Comparison of ENCODE assay signal across 12 cellular contexts in genomic region chr22:39454385-39454871, GRCh38. TPM values are rescaled to one million over a fixed set of nuclear protein-coding genes. Genes with fewer than 3 reads are reported as not detected.
DNase-seq lines count a peak whose midpoint lies in the region; ATAC-seq, FAIRE-seq and TF ChIP-seq lines count a peak whose summit lies in the region.
"Had no signal": no experiment of that assay in that cellular context is flagged by ENCODE, and none has a peak within 500 bp of the region (broad histone marks: within the 10 kb centered on the region; RNA-seq: fewer than 3 reads in every experiment).

No MANE protein-coding gene starts in this region.

- peaks cover 5% of the 10 kb centered on the region for H3K27me3 ChIP-seq in NT2/D1 (ENCODE audit: insufficient read depth, insufficient read length)
- H3K27me3 ChIP-seq in CD4-positive, alpha-beta T cell (ENCODE audit: control insufficient read depth, insufficient read depth, low read length) = peaks cover 24% of the 10 kb centered on the region

- H3K27ac ChIP-seq in A549 = no peak overlapping the region
- no peak overlapping the region for H3K27ac ChIP-seq in CD4-positive, alpha-beta T cell (ENCODE audit: low read depth, low read length)

- H3K36me3 ChIP-seq in NT2/D1 (ENCODE audit: insufficient read depth, insufficient read length, low read length) = no peaks in the 10 kb centered on the region

- intact Hi-C loops in CD4-positive, alpha-beta T cell (cut with DNase I, micrococcal nuclease) = no loop called here

- 36% methylated on average over 7 of the region's 7 CpGs for WGBS in A549 (ENCODE audit: missing lambda C conversion rate)

- peak in 1 of 2 experiments; percentile 64 for DNase-seq in A549 (ENCODE audit: low read depth in 1 of 2, low spot score in 1 of 2)
- no peak for DNase-seq in NT2/D1 (ENCODE audit: low read depth, low spot score)
- DNase-seq in ecto neural progenitor cell (ENCODE audit: low spot score) = peak; percentile 73
- DNase-seq in SHP77 (lab: John Stamatoyannopoulos, UW) = no peak
- no peak for DNase-seq in HFFc6
- no peak for DNase-seq in CD4-positive, alpha-beta T cell
- DNase-seq: activated CD4-positive, alpha-beta T cell treated with anti-CD3 and anti-CD28 coated beads for 36 hours had no signal

- H3K4me3 ChIP-seq in A549 (no peak overlapping the region), NT2/D1 (ENCODE audit: insufficient read length, low read depth) (no peak overlapping the region)
- H3K4me3 ChIP-seq: smooth muscle cell had no signal

- TF ChIP-seq POLR2A in A549 (IDR thresholded peaks at IDR 0.05; ENCODE audit: low read length) = no peak

- H3K9ac ChIP-seq in NT2/D1 (ENCODE audit: insufficient read length, low read depth) = peak overlapping the region; percentile 56

- FAIRE-seq in A549 (lab: Jason Lieb, UNC) = no peak

- H3K27me3 Mint-ChIP-seq in nephron (ENCODE audit: low read depth) = peaks cover 16% of the 10 kb centered on the region
- peaks cover 42% of the 10 kb centered on the region for H3K27me3 Mint-ChIP-seq in HFFc6 (ENCODE audit: insufficient read depth)
- peaks cover 38% of the 10 kb centered on the region for H3K27me3 Mint-ChIP-seq in CD4-positive, alpha-beta T cell

- peaks cover 6% of the 10 kb centered on the region; the same call in 1 of the 3 replicates for H3K4me1 ChIP-seq in A549
- peaks cover 20% of the 10 kb centered on the region for H3K4me1 ChIP-seq in NT2/D1 (ENCODE audit: insufficient read depth, insufficient read length)

- POLR2A ChIA-PET in A549 (lab: Yijun Ruan, JAX) = no interaction called here
- POLR2A ChIA-PET in CD4-positive, alpha-beta T cell (lab: Charles Lee) = interaction anchor here (1.4 kb wide), 1 partner anchor 42 kb away, joined by 6 read pairs; no protein-coding TSS in a partner anchor

- H3K36me3 Mint-ChIP-seq in nephron (ENCODE audit: low read depth) (no peaks in the 10 kb centered on the region), HFFc6 (ENCODE audit: low read depth) (no peaks in the 10 kb centered on the region; the same call in 1 of the 2 replicates)
- no peaks in the 10 kb centered on the region for H3K36me3 Mint-ChIP-seq in CD4-positive, alpha-beta T cell (ENCODE audit: low read depth)

- TF ChIP-seq EP300 in A549 (IDR thresholded peaks at IDR 0.05) = no peak

- H3K9me3 ChIP-seq in A549 = no peaks in the 10 kb centered on the region
- H3K9me3 ChIP-seq in NT2/D1 (ENCODE audit: insufficient read depth, low read length) = no peaks in the 10 kb centered on the region
- no peaks in the 10 kb centered on the region for H3K9me3 ChIP-seq in CD4-positive, alpha-beta T cell (ENCODE audit: control insufficient read depth, low read length)

- H3K9me3 Mint-ChIP-seq in nephron = no peaks in the 10 kb centered on the region
- no peaks in the 10 kb centered on the region for H3K9me3 Mint-ChIP-seq in HFFc6
- no peaks in the 10 kb centered on the region for H3K9me3 Mint-ChIP-seq in CD4-positive, alpha-beta T cell
- H3K9me3 Mint-ChIP-seq: activated naive CD4-positive, alpha-beta T cell treated with anti-CD3 and anti-CD28 coated beads, Interleukin-2, amount 50 U/mL, for 24 hours had no signal

- CTCF ChIA-PET in A549 (lab: Yijun Ruan, JAX) = interaction anchor here (0.6 to 1.0 kb wide), 2 partner anchors 10 to 283 kb away, joined by 3 to 4 read pairs; no protein-coding TSS in a partner anchor
- CTCF ChIA-PET in CD4-positive, alpha-beta T cell (lab: Charles Lee) = no interaction called here

- H3K4me2 ChIP-seq in A549 = 0 out of 3 replicates have a peak overlapping the region, but pooled peaks have one; percentile 17
- H3K4me2 ChIP-seq: smooth muscle cell had no signal

- TF ChIP-seq CTCF in A549 (IDR thresholded peaks at IDR 0.05) (no peak), nephron (IDR thresholded peaks at IDR 0.05; ENCODE audit: unreplicated experiment in 3 of 3) (no peak), HFFc6 (IDR thresholded peaks at IDR 0.05) (no peak)
- no peak for TF ChIP-seq CTCF in CD4-positive, alpha-beta T cell (IDR thresholded peaks at IDR 0.05)

- H3K4me3 Mint-ChIP-seq in nephron (peak overlapping the region; percentile 77 to 81 (median 78)), HFFc6 (no peak overlapping the region)
- no peak overlapping the region for H3K4me3 Mint-ChIP-seq in CD4-positive, alpha-beta T cell
- H3K4me3 Mint-ChIP-seq: activated CD4-positive, alpha-beta T cell treated with anti-CD3 and anti-CD28 coated beads for 36 hours; activated naive CD4-positive, alpha-beta T cell treated with anti-CD3 and anti-CD28 coated beads, Interleukin-2, amount 50 U/mL, for 24 hours had no signal

- H3K27ac Mint-ChIP-seq in nephron (peak overlapping the region; percentile 69 to 78 (median 75)), HFFc6 (no peak overlapping the region)
- H3K27ac Mint-ChIP-seq in CD4-positive, alpha-beta T cell = no peak overlapping the region
- H3K27ac Mint-ChIP-seq: activated CD4-positive, alpha-beta T cell treated with anti-CD3 and anti-CD28 coated beads for 36 hours; activated naive CD4-positive, alpha-beta T cell treated with anti-CD3 and anti-CD28 coated beads, Interleukin-2, amount 50 U/mL, for 24 hours had no signal

- H3K4me1 Mint-ChIP-seq in nephron (peaks cover 44% of the 10 kb centered on the region), HFFc6 (ENCODE audit: low read depth) (no peaks in the 10 kb centered on the region)
- H3K4me1 Mint-ChIP-seq in CD4-positive, alpha-beta T cell (ENCODE audit: low read depth) = peaks cover 27% of the 10 kb centered on the region

- peak; percentile 40 to 58; a peak in 4 of 6 replicates for ATAC-seq in A549
- no peak for ATAC-seq in HG03571 (IDR thresholded peaks at IDR 0.05; ENCODE audit: unreplicated experiment)
- no peak for ATAC-seq in CD4-positive, alpha-beta T cell (ENCODE audit: poor library complexity)
- ATAC-seq: activated CD4-positive, alpha-beta T cell treated with anti-CD3 and anti-CD28 coated beads for 36 hours had no signal

- no peak for TF ChIP-seq RAD21 in A549 (conservative IDR thresholded peaks at IDR 0.05 in 1 of 2, IDR thresholded peaks at IDR 0.05 in 1 of 2)

TF ChIP-seq in A549, 52 proteins besides CTCF, POLR2A, EP300 and RAD21 (continues in another document):
- no peak for TF ChIP-seq HEYL (CRISPR knock-in tag; IDR thresholded peaks at IDR 0.05)
- TF ChIP-seq ZFP36 (IDR thresholded peaks at IDR 0.05; ENCODE audit: borderline replicate concordance, partially characterized antibody) = no peak
- TF ChIP-seq CEBPB (IDR thresholded peaks at IDR 0.05) = no peak
- TF ChIP-seq PHF8 (IDR thresholded peaks at IDR 0.05; ENCODE audit: borderline replicate concordance, low read depth) = no peak
- TF ChIP-seq NFE2L2 (conservative IDR thresholded peaks at IDR 0.05; ENCODE audit: low read length) = no peak
- no peak for TF ChIP-seq POLR2AphosphoS2 (conservative IDR thresholded peaks at IDR 0.05; ENCODE audit: low read length)
- no peak for TF ChIP-seq EHMT2 (IDR thresholded peaks at IDR 0.05; ENCODE audit: low read depth)
- no peak for TF ChIP-seq CHD4 (IDR thresholded peaks at IDR 0.05; ENCODE audit: borderline replicate concordance)
- no peak for TF ChIP-seq RARB (CRISPR knock-in tag; IDR thresholded peaks at IDR 0.05)
- TF ChIP-seq HES2 (IDR thresholded peaks at IDR 0.05) = no peak
- TF ChIP-seq ELK1 (IDR thresholded peaks at IDR 0.05; ENCODE audit: low read depth, low read length) = no peak

RNA-seq across cellular contexts. Expression of gene MGAT3, which starts 2.4 kb away (rescaled TPM):
- polyA plus RNA-seq in A549 (2011; rRNA removed) = 0.62 and 0.65 TPM in 2 replicates
- 0.63 and 1.1 TPM in 2 replicates for polyA plus RNA-seq in A549 (2012; cell fraction: cytosol; rRNA removed)
- polyA plus RNA-seq in A549 (2012; cell fraction: nucleus; rRNA removed) = 0.95 and 0.98 TPM in 2 replicates
- polyA plus RNA-seq in A549 (2017; fragmentation: RNase III; extraction: RNeasy Plus Mini Kit Qiagen cat#74134 plus additional on column Dnase treatment) = 0.64 to 0.84 TPM (median 0.70 TPM) in 3 replicates
- 0.58 and 0.70 TPM in 2 replicates for polyA minus RNA-seq in A549 (2011; rRNA and poly(A)+ RNA removed)
- not detected for total RNA-seq in HFFc6 (2021; fragmentation: NEBNext Ultra II Directional; extraction: Animal tissue kit (Norgen Biotek cat#: 25700))
- total RNA-seq in CD4-positive, alpha-beta T cell = under 1 TPM in 1 of 2 experiments, not detected in 1; 0.17 TPM
- total RNA-seq: LHCN-M2 had no signal

RNA-seq across cellular contexts. Expression of gene MIEF1, which starts 47.7 kb away (rescaled TPM):
- polyA plus RNA-seq in A549 (2011; rRNA removed) (19.8 and 20.5 TPM in 2 replicates), A549 (2017; fragmentation: RNase III; extraction: RNeasy Plus Mini Kit Qiagen cat#74134 plus additional on column Dnase treatment) (18.8 to 19.9 TPM (median 19.3 TPM) in 3 replicates)
- polyA plus RNA-seq in A549 (2012; cell fraction: cytosol; rRNA removed) = 13.3 and 16.3 TPM in 2 replicates
- 14.2 and 14.7 TPM in 2 replicates for polyA plus RNA-seq in A549 (2012; cell fraction: nucleus; rRNA removed)
- polyA minus RNA-seq in A549 (2011; rRNA and poly(A)+ RNA removed) = 26.4 TPM in 2 replicates
- total RNA-seq in HFFc6 (2021; fragmentation: NEBNext Ultra II Directional; extraction: Animal tissue kit (Norgen Biotek cat#: 25700)) = 10 to 100 TPM; 26.4 to 32.8 (median 28.7) TPM
- 10 to 100 TPM; 19.8 to 20.4 TPM for total RNA-seq in CD4-positive, alpha-beta T cell

RNA-seq across cellular contexts. Expression of gene TAB1, which starts 54.8 kb away (rescaled TPM):
- polyA plus RNA-seq in A549 (2011; rRNA removed) (10.4 and 11.3 TPM in 2 replicates), A549 (2017; fragmentation: RNase III; extraction: RNeasy Plus Mini Kit Qiagen cat#74134 plus additional on column Dnase treatment) (8.7 to 10.5 TPM (median 9.9 TPM) in 3 replicates)
- polyA plus RNA-seq in A549 (2012; cell fraction: cytosol; rRNA removed) = 16.4 and 20.1 TPM in 2 replicates
- 38.3 and 41.0 TPM in 2 replicates for polyA plus RNA-seq in A549 (2012; cell fraction: nucleus; rRNA removed)
- polyA minus RNA-seq in A549 (2011; rRNA and poly(A)+ RNA removed) = 9.5 and 11.2 TPM in 2 replicates
- 10 to 100 TPM; 16.0 to 21.2 (median 17.8) TPM for total RNA-seq in HFFc6 (2021; fragmentation: NEBNext Ultra II Directional; extraction: Animal tissue kit (Norgen Biotek cat#: 25700))
- total RNA-seq in CD4-positive, alpha-beta T cell = 10 to 100 TPM; 19.8 to 20.1 TPM

Comparison
In these comparisons a context has a peak if more than half of its experiments do, and no peak if none do; other contexts are left out.
1. ATAC-seq: peak in A549 (2 of 2); none in HG03571 (single experiment) and CD4-positive, alpha-beta T cell (single experiment).
2. H3K27ac Mint-ChIP-seq: peak in nephron (3 of 3); none in HFFc6 (single experiment) and CD4-positive, alpha-beta T cell (single experiment).
3. H3K4me3 Mint-ChIP-seq: peak in nephron (3 of 3); none in HFFc6 (single experiment) and CD4-positive, alpha-beta T cell (single experiment).